ENCODE assay signal across 27 cellular contexts in the genomic region with DNA sequence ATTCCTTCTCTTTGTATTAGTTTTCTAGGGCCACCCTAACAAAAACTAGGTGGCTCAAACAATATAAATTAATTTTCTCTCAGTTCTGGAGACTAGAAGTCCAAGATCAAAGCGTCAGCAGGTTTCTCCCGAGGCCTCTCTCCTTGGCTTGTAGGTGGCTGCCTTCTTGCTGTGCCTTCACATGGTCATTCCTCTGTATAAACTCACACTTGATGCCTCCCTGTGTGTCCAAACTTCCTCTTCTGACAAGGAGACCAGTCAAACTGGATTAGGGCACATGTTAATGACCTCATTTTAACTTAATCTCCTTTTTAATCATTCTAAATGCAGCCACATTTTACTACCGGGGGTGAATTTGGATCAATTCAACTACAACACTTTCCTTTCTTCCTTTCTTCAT.
A peak's percentile ranks its signal among the peaks of the same experiment; 100 is the strongest.
DNase-seq lines count a peak whose midpoint lies in the region; ATAC-seq and TF ChIP-seq lines count a peak whose summit lies in the region.
"Had no signal": no experiment of that assay in that cellular context is flagged by ENCODE, and none has a peak within 500 bp of the region (broad histone marks: within the 10 kb centered on the region; RNA-seq: fewer than 3 reads in every experiment).

No MANE protein-coding gene starts in this region.

- no peak overlapping the region for H3K4me2 ChIP-seq in neural progenitor cell
- H3K4me2 ChIP-seq in PC-9: no peak overlapping the region

- H2AFZ ChIP-seq in neural progenitor cell (replicated peaks) (no peak overlapping the region), PC-9 (no peak overlapping the region)
- H2AFZ ChIP-seq: GM23248 had no signal

- no peaks in the 10 kb centered on the region for H3K27me3 ChIP-seq in dorsolateral prefrontal cortex
- H3K27me3 ChIP-seq in neural progenitor cell: no peaks in the 10 kb centered on the region
- H3K27me3 ChIP-seq in PC-9 (ENCODE audit: insufficient read depth, low read depth): no peaks in the 10 kb centered on the region
- H3K27me3 ChIP-seq: BE2C had no signal

- no peak overlapping the region for H3K9ac ChIP-seq in neural progenitor cell
- H3K9ac ChIP-seq: GM23248 had no signal

- no peak for ATAC-seq in HG02885 (IDR thresholded peaks at IDR 0.05; ENCODE audit: poor library complexity, unreplicated experiment)
- ATAC-seq: HepG2, Panc1 had no signal

- H3K27ac ChIP-seq in dorsolateral prefrontal cortex (peak overlapping the region; percentile 3 to 99 (median 93)), neural progenitor cell (no peak overlapping the region), PC-9 (no peak overlapping the region)
- H3K27ac ChIP-seq: 22Rv1, GM23248, RWPE1 had no signal

- H4K20me1 ChIP-seq in neural progenitor cell (ENCODE audit: low read depth) (no peaks in the 10 kb centered on the region), PC-9 (ENCODE audit: insufficient read depth) (no peaks in the 10 kb centered on the region)

- H3K79me2 ChIP-seq in neural progenitor cell (ENCODE audit: low read depth) (no peaks in the 10 kb centered on the region), PC-9 (ENCODE audit: low read depth) (no peaks in the 10 kb centered on the region)

- H3K9me3 Mint-ChIP-seq in neural progenitor cell: peaks cover 29% of the 10 kb centered on the region

- peaks cover 5% of the 10 kb centered on the region for H3K36me3 Mint-ChIP-seq in neural progenitor cell
- H3K36me3 Mint-ChIP-seq: CD14-positive monocyte; CD8-positive, alpha-beta memory T cell had no signal

- H3K4me1 Mint-ChIP-seq in neural progenitor cell: peaks cover 4% of the 10 kb centered on the region
- H3K4me1 Mint-ChIP-seq: CD8-positive, alpha-beta memory T cell had no signal

- no peaks in the 10 kb centered on the region for H3F3A ChIP-seq in neural progenitor cell (ENCODE audit: low read depth)
- no peaks in the 10 kb centered on the region for H3F3A ChIP-seq in PC-9 (ENCODE audit: insufficient read depth, low read depth)

- TF ChIP-seq CTCF in dorsolateral prefrontal cortex (IDR thresholded peaks at IDR 0.05 in 54 of 56, conservative IDR thresholded peaks at IDR 0.05 in 2 of 56; ENCODE audit: low read depth in 1 of 56, partially characterized antibody in 56 of 56) (no peak), neural progenitor cell (IDR thresholded peaks at IDR 0.05) (no peak), PC-9 (conservative IDR thresholded peaks at IDR 0.05) (no peak)

- no TSS peak for BruUV-seq in PC-9 (replicated peaks; lab: Mats Ljungman, UMichigan)

- CTCF ChIA-PET in PC-9 (lab: Charles Lee): no interaction called here

- peaks cover 6% of the 10 kb centered on the region for H3K27me3 Mint-ChIP-seq in neural progenitor cell (ENCODE audit: insufficient read depth, low read depth)

- H3K4me1 ChIP-seq in neural progenitor cell (no peaks in the 10 kb centered on the region), PC-9 (replicated peaks; ENCODE audit: insufficient read depth) (no peaks in the 10 kb centered on the region)
- H3K4me1 ChIP-seq: BE2C had no signal

- no peak overlapping the region for H3K4me3 Mint-ChIP-seq in neural progenitor cell
- H3K4me3 Mint-ChIP-seq: CD14-positive monocyte; CD8-positive, alpha-beta memory T cell had no signal

- DNase-seq in Ammon's horn (ENCODE audit: low spot score) (peak; percentile 6), OCI-M1 (lab: John Stamatoyannopoulos, UW) (peak; percentile 31), dorsolateral prefrontal cortex (no peak), neural progenitor cell (ENCODE audit: low spot score) (no peak), PC-9 (no peak), NCI-H526 treated with DMSO at 0.1 percent for 48 hours (lab: John Stamatoyannopoulos, UW) (no peak)
- no peak for DNase-seq in activated effector memory CD4-positive, alpha-beta T cell treated with Interleukin-2 at 50 U/mL for 16 hours
- DNase-seq: BE2C; CD8-positive, alpha-beta memory T cell; DMS79 treated with DMSO at 0.1 percent for 48 hours; GM23248; H7; Karpas-422; NCI-H1105; NCI-H1436 treated with DMSO at 0.1 percent for 48 hours; NCI-H187 treated with DMSO at 0.1 percent for 48 hours; NCI-H2171 treated with DMSO at 0.1 percent for 48 hours; NCI-H345; NCI-H510A treated with DMSO at 0.1 percent for 48 hours; NCI-H748 treated with DMSO at 0.1 percent for 48 hours; SHP77 treated with DMSO at 0.1 percent for 48 hours had no signal

- POLR2A ChIA-PET in PC-9 (lab: Charles Lee; ENCODE audit: unreplicated experiment): no interaction called here

- H3K9me2 ChIP-seq in PC-9 (ENCODE audit: insufficient read depth): no peaks in the 10 kb centered on the region

- H3K36me3 ChIP-seq in neural progenitor cell (no peaks in the 10 kb centered on the region), PC-9 (ENCODE audit: low read depth) (no peaks in the 10 kb centered on the region)
- H3K36me3 ChIP-seq: BE2C had no signal

- H3K27ac Mint-ChIP-seq in neural progenitor cell: peak overlapping the region; percentile 32
- H3K27ac Mint-ChIP-seq: CD14-positive monocyte; CD8-positive, alpha-beta memory T cell had no signal

- intact Hi-C loops in dorsolateral prefrontal cortex (cut with DNase I): loop anchor here (5.0 to 10.0 kb wide), 3 partner anchors 110 to 688 kb away; partner anchors contain the start of gene DIPK2A (in 1 of the 2)
- intact Hi-C loops in PC-9 (cut with micrococcal nuclease; ENCODE audit: unreplicated experiment): no loop called here

- H3K4me3 ChIP-seq in dorsolateral prefrontal cortex: peak overlapping the region in 1 of 59 donors; percentile 2
- H3K4me3 ChIP-seq in neural progenitor cell: no peak overlapping the region
- no peak overlapping the region for H3K4me3 ChIP-seq in PC-9
- H3K4me3 ChIP-seq: GM23248 had no signal

- H3K9me3 ChIP-seq in neural progenitor cell (ENCODE audit: low read depth) (no peaks in the 10 kb centered on the region), PC-9 (ENCODE audit: insufficient read depth, low read depth) (no peaks in the 10 kb centered on the region; the same call in 1 of the 2 replicates)
- H3K9me3 ChIP-seq: BE2C had no signal

Comparison
In these comparisons a context has a peak if more than half of its experiments do, and no peak if none do; other contexts are left out.
1. DNase-seq: peak in Ammon's horn (single experiment) and OCI-M1 (single experiment); none in dorsolateral prefrontal cortex (0 of 10), neural progenitor cell (single experiment), activated effector memory CD4-positive, alpha-beta T cell treated with Interleukin-2 at 50 U/mL for 16 hours (single experiment), PC-9 (0 of 2) and NCI-H526 treated with DMSO at 0.1 percent for 48 hours (single experiment).
2. H3K27ac ChIP-seq: peak in dorsolateral prefrontal cortex (59 of 59); none in neural progenitor cell (single experiment) and PC-9 (single experiment).